In the genomic region with DNA sequence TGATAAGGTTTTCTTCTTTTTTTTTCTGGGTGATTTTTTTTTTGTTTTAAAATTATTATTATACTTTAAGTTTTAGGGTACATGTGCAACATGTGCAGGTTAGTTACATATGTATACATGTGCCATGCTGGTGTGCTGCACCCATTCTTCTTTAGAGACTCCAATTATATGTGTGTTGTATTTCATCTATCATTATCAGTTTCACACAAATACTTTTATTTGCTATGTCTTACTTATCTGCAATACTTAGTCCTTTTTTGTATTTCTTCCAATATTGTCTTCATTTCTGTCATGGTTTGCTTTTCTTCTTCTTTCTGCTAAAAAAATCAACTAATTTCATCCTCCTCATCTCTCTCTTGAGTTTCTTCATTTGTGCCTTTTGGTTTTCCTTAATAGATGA, we compare ENCODE assay signal across 21 cellular contexts. TPM values are rescaled to one million over a fixed set of nuclear protein-coding genes. Genes with fewer than 3 reads are reported as not detected.
"Had no signal": no experiment of that assay in that cellular context is flagged by ENCODE, and none has a peak within 500 bp of the region (broad histone marks: within the 10 kb centered on the region; RNA-seq: fewer than 3 reads in every experiment).

No MANE protein-coding gene starts in this region.

- H3K36me3 Mint-ChIP-seq: mesothelial cell of epicardium; naive thymus-derived CD8-positive, alpha-beta T cell had no signal

- H3K4me1 Mint-ChIP-seq: endodermal cell had no signal

- H3K4me3 Mint-ChIP-seq: effector memory CD8-positive, alpha-beta T cell; endodermal cell; mesothelial cell of epicardium; naive B cell; naive thymus-derived CD8-positive, alpha-beta T cell had no signal

- H3K4me3 ChIP-seq: coronary artery, esophagus squamous epithelium, gastroesophageal sphincter, heart left ventricle, hepatocyte, left lung, lower lobe of right lung, mucosa of descending colon had no signal

- H3K27ac Mint-ChIP-seq: effector memory CD8-positive, alpha-beta T cell; endodermal cell; mesothelial cell of epicardium; naive B cell; naive thymus-derived CD8-positive, alpha-beta T cell had no signal

- DNase-seq: effector CD8-positive, alpha-beta T cell; effector memory CD8-positive, alpha-beta T cell; endodermal cell; erythroblast; esophagus squamous epithelium; foreskin keratinocyte; heart left ventricle; hypothalamus; left cardiac atrium; left lung; left ventricle myocardium superior; lower lobe of right lung; mesenchymal stem cell; mucosa of descending colon; naive B cell; naive thymus-derived CD8-positive, alpha-beta T cell had no signal

- ATAC-seq: effector memory CD8-positive, alpha-beta T cell; esophagus mucosa; foreskin keratinocyte; gastroesophageal sphincter; heart left ventricle; left cardiac atrium; left lung; left ventricle myocardium superior; lower lobe of right lung; mucosa of descending colon; naive thymus-derived CD8-positive, alpha-beta T cell had no signal

RNA-seq across cellular contexts. Expression of a gene that starts 3.9 kb away (rescaled TPM):
- total RNA-seq: foreskin keratinocyte had no signal
- polyA plus RNA-seq: foreskin keratinocyte had no signal
